In genomic region chr14:36646664-36647416, GRCh38 we compare ENCODE assay signal across 9 cellular contexts. TPM values are rescaled to one million over a fixed set of nuclear protein-coding genes. Genes with fewer than 3 reads are reported as not detected.
DNase-seq lines count a peak whose midpoint lies in the region; ATAC-seq and TF ChIP-seq lines count a peak whose summit lies in the region.
"Had no signal": no experiment of that assay in that cellular context is flagged by ENCODE, and none has a peak within 500 bp of the region (broad histone marks: within the 10 kb centered on the region; RNA-seq: fewer than 3 reads in every experiment).

No MANE protein-coding gene starts in this region.

- DNase-seq in Calu3 (peak; percentile 44), NCI-H748 treated with DMSO at 0.1 percent for 48 hours (lab: John Stamatoyannopoulos, UW) (peak; percentile 37), left cardiac atrium (peak; percentile 24), progenitor cell of endocrine pancreas (ENCODE audit: low spot score, unreplicated experiment) (peak; percentile 24), mucosa of gallbladder (ENCODE audit: low spot score) (no peak), NCI-H510A treated with DMSO at 0.1 percent for 48 hours (lab: John Stamatoyannopoulos, UW) (no peak), brain microvascular endothelial cell (no peak)
- DNase-seq: activated naive CD4-positive, alpha-beta T cell had no signal

- in situ Hi-C loops in brain microvascular endothelial cell (cut with HindIII; ENCODE audit: low pct_ligation_motif_present, low sequenced_read_pairs) = no loop called here

- intact Hi-C loops in Calu3 (cut with micrococcal nuclease; ENCODE audit: unreplicated experiment) = loop anchor here (5.0 kb wide), 2 partner anchors 475 to 490 kb away; no protein-coding TSS in a partner anchor
- intact Hi-C loops in left cardiac atrium (cut with DNase I) = loop anchor here (1.0 to 10.0 kb wide), 3 partner anchors 295 to 508 kb away; no protein-coding TSS in a partner anchor

- H3K36me3 Mint-ChIP-seq in Calu3 (ENCODE audit: insufficient read depth, unreplicated experiment) = peaks cover 8% of the 10 kb centered on the region
- no peaks in the 10 kb centered on the region for H3K36me3 Mint-ChIP-seq in progenitor cell of endocrine pancreas (ENCODE audit: insufficient read depth)

- ATAC-seq in left cardiac atrium (peak; percentile 51 to 68), GM21619 (IDR thresholded peaks at IDR 0.05; ENCODE audit: unreplicated experiment) (no peak)

- H3K36me3 ChIP-seq in brain microvascular endothelial cell (replicated peaks) = no peaks in the 10 kb centered on the region

- H3K4me3 Mint-ChIP-seq in Calu3 (ENCODE audit: low read depth, unreplicated experiment) (peak overlapping the region; percentile 79), progenitor cell of endocrine pancreas (ENCODE audit: low read depth) (peak overlapping the region; percentile 71)

- H3K9me3 Mint-ChIP-seq in Calu3 (ENCODE audit: low read depth, unreplicated experiment) = no peaks in the 10 kb centered on the region
- no peaks in the 10 kb centered on the region for H3K9me3 Mint-ChIP-seq in progenitor cell of endocrine pancreas (ENCODE audit: low read depth)

- no peak overlapping the region for H3K4me3 ChIP-seq in brain microvascular endothelial cell (ENCODE audit: low read depth, low read length)

- CTCF ChIA-PET in Calu3 (lab: Charles Lee) = interaction anchor here (0.7 to 3.5 kb wide), 5 partner anchors 10 to 470 kb away, joined by 3 to 36 read pairs (median 8); no protein-coding TSS in a partner anchor

- H3K27me3 Mint-ChIP-seq in Calu3 (ENCODE audit: unreplicated experiment) = peaks cover 47% of the 10 kb centered on the region
- peaks cover 94% of the 10 kb centered on the region for H3K27me3 Mint-ChIP-seq in progenitor cell of endocrine pancreas

- H3K27ac ChIP-seq in brain microvascular endothelial cell = no peak overlapping the region

- peaks cover 56% of the 10 kb centered on the region for H3K27me3 ChIP-seq in brain microvascular endothelial cell (replicated peaks)

- no TSS peak for BruUV-seq in Calu3 (replicated peaks; lab: Mats Ljungman, UMichigan)

- no peak overlapping the region for H3K27ac Mint-ChIP-seq in Calu3 (ENCODE audit: unreplicated experiment)
- H3K27ac Mint-ChIP-seq in progenitor cell of endocrine pancreas = no peak overlapping the region

- TF ChIP-seq CTCF in Calu3 (IDR thresholded peaks at IDR 0.05; ENCODE audit: unreplicated experiment) (no peak), progenitor cell of endocrine pancreas (IDR thresholded peaks at IDR 0.05; ENCODE audit: unreplicated experiment) (peak; percentile 44), brain microvascular endothelial cell (IDR thresholded peaks at IDR 0.05; ENCODE audit: low read depth, low read length, missing control alignments) (no peak)

- H3K4me1 Mint-ChIP-seq in Calu3 (ENCODE audit: low read depth, unreplicated experiment) (no peaks in the 10 kb centered on the region), progenitor cell of endocrine pancreas (ENCODE audit: low read depth) (peaks cover 4% of the 10 kb centered on the region)

RNA-seq across cellular contexts. Expression of gene PAX9, which starts 14.8 kb away (rescaled TPM):
- 4.5 and 5.3 TPM in 2 replicates for total RNA-seq in Calu3 (2022)
- not detected for total RNA-seq in left cardiac atrium
- 0.77 and 1.3 TPM in 2 replicates for total RNA-seq in progenitor cell of endocrine pancreas
- not detected for total RNA-seq in mucosa of gallbladder

Comparison
In these comparisons a context has a peak if more than half of its experiments do, and no peak if none do; other contexts are left out.
1. DNase-seq: peak in Calu3 (single experiment), NCI-H748 treated with DMSO at 0.1 percent for 48 hours (single experiment), left cardiac atrium (single experiment) and progenitor cell of endocrine pancreas (single experiment); none in mucosa of gallbladder (single experiment), NCI-H510A treated with DMSO at 0.1 percent for 48 hours (single experiment) and brain microvascular endothelial cell (single experiment).